In the genomic region with DNA sequence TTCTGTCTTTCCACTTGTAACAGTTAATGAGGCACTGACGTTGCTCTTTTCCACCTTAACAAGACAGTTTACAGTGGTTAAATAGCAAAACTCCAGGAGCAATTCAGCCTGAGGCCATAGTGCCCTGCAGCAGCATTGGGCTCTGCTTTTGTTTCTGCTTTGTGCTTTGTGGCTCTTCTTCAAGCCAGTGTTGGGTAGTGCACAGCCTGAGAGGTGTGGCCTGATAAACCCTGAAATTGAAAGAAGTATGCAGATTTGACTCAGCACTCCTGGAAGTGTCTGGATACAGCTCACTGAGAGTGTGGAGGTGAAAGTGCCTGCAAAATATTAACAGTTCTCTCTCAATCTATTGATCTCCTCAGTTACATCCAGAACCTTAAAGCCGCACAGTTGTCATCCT, we compare ENCODE assay signal across 25 cellular contexts.
DNase-seq lines count a peak whose midpoint lies in the region; ATAC-seq and TF ChIP-seq lines count a peak whose summit lies in the region.
"Had no signal": no experiment of that assay in that cellular context is flagged by ENCODE, and none has a peak within 500 bp of the region (broad histone marks: within the 10 kb centered on the region; RNA-seq: fewer than 3 reads in every experiment).

No MANE protein-coding gene starts in this region.

- H3K9me3 ChIP-seq in right cardiac atrium (ENCODE audit: control insufficient read depth, low read length) (no peaks in the 10 kb centered on the region), sigmoid colon (no peaks in the 10 kb centered on the region)
- H3K9me3 ChIP-seq: BE2C, tibial nerve had no signal

- TF ChIP-seq POLR2A in sigmoid colon (IDR thresholded peaks at IDR 0.05) = no peak

- H3K9me3 Mint-ChIP-seq in immature natural killer cell = peaks cover 0 to 2% (median 0%) of the 10 kb centered on the region in 6 donors
- H3K9me3 Mint-ChIP-seq: endodermal cell; natural killer cell treated with Interleukin-12 subunit alpha and Interleukin-12 subunit beta and Interleukin-15 and Interleukin-18, amount 100 ng/mL, for 72 hours had no signal

- H3K27me3 ChIP-seq in right cardiac atrium (ENCODE audit: control insufficient read depth, insufficient read depth) (no peaks in the 10 kb centered on the region), sigmoid colon (no peaks in the 10 kb centered on the region)
- H3K27me3 ChIP-seq: BE2C, tibial nerve had no signal

- peak overlapping the region in 3 of 6 donors; percentile 37 to 66 (median 58) for H3K27ac Mint-ChIP-seq in immature natural killer cell
- H3K27ac Mint-ChIP-seq: endodermal cell; natural killer cell treated with Interleukin-12 subunit alpha and Interleukin-12 subunit beta and Interleukin-15 and Interleukin-18, amount 100 ng/mL, for 72 hours had no signal

- WGBS in right cardiac atrium = 82% methylated on average over 2 of the region's 2 CpGs
- WGBS in sigmoid colon, 2 donors = 82 to 85% methylated on average over 2 of the region's 2 CpGs

- intact Hi-C loops in right cardiac atrium (cut with DNase I) (no loop called here), sigmoid colon (cut with DNase I) (no loop called here)

- H3K36me3 ChIP-seq in sigmoid colon = peaks cover 0 to 53% (median 19%) of the 10 kb centered on the region in 4 donors

- H3K27ac ChIP-seq in right cardiac atrium (ENCODE audit: low read length) = no peak overlapping the region
- H3K27ac ChIP-seq in sigmoid colon = no peak overlapping the region
- H3K27ac ChIP-seq: tibial nerve had no signal

- peak; percentile 8 for DNase-seq in activated CD4-positive, alpha-beta T cell treated with anti-CD3 and anti-CD28 coated beads for 48 hours
- DNase-seq in activated CD4-positive, alpha-beta T cell treated with anti-CD3 and anti-CD28 coated beads for 4 hours = no peak
- DNase-seq in OCI-M1 (lab: John Stamatoyannopoulos, UW) = peak; percentile 23
- DNase-seq in immature natural killer cell = no peak
- no peak for DNase-seq in NCI-H524 (lab: John Stamatoyannopoulos, UW)
- DNase-seq in right cardiac atrium = no peak
- no peak for DNase-seq in sigmoid colon
- DNase-seq: 8988T; activated CD4-positive, CD25-positive, alpha-beta regulatory T cell treated with anti-CD3 and anti-CD28 coated beads, Interleukin-2, amount 50 U/mL, for 72 hours; activated T-cell treated with anti-CD3 and anti-CD28 coated beads, Interleukin-2, amount 50 U/mL, for 48 hours; amygdala; BE2C; cerebellar nuclear complex; endodermal cell; kidney; mesendoderm; NCI-H2081; NCI-H510A treated with DMSO at 0.1 percent for 48 hours; posterior cingulate gyrus; SIG-M5 had no signal

- ATAC-seq in GM21390 (IDR thresholded peaks at IDR 0.05; ENCODE audit: unreplicated experiment) = peak; percentile 70
- no peak for ATAC-seq in right cardiac atrium
- ATAC-seq: HepG2 had no signal

- H3K27me3 Mint-ChIP-seq in immature natural killer cell (ENCODE audit: low read depth in 3 of 3) = peaks cover 15 to 36% (median 22%) of the 10 kb centered on the region in 3 donors

- H3K4me1 Mint-ChIP-seq in immature natural killer cell = peaks cover 27 to 28% of the 10 kb centered on the region in 2 donors
- H3K4me1 Mint-ChIP-seq: endodermal cell had no signal

- no peak for TF ChIP-seq CTCF in sigmoid colon (IDR thresholded peaks at IDR 0.05)

- no peaks in the 10 kb centered on the region for H3K4me1 ChIP-seq in right cardiac atrium (ENCODE audit: control insufficient read depth, insufficient read depth, low read length)
- H3K4me1 ChIP-seq in sigmoid colon = no peaks in the 10 kb centered on the region
- H3K4me1 ChIP-seq: BE2C had no signal

- no peak for TF ChIP-seq EP300 in sigmoid colon (IDR thresholded peaks at IDR 0.05)

- peak overlapping the region in 4 of 5 donors; percentile 12 to 32 (median 16) for H3K4me3 Mint-ChIP-seq in immature natural killer cell
- H3K4me3 Mint-ChIP-seq: endodermal cell had no signal

- H3K4me3 ChIP-seq in right cardiac atrium (ENCODE audit: low read length) = no peak overlapping the region
- no peak overlapping the region for H3K4me3 ChIP-seq in sigmoid colon
- H3K4me3 ChIP-seq: smooth muscle cell, tibial nerve had no signal

- H3K36me3 Mint-ChIP-seq in immature natural killer cell = peaks cover 12 to 25% (median 22%) of the 10 kb centered on the region in 3 donors
- H3K36me3 Mint-ChIP-seq: natural killer cell treated with Interleukin-12 subunit alpha and Interleukin-12 subunit beta and Interleukin-15 and Interleukin-18, amount 100 ng/mL, for 72 hours had no signal

Comparison
In these comparisons a context has a peak if more than half of its experiments do, and no peak if none do; other contexts are left out.
1. DNase-seq: peak in activated CD4-positive, alpha-beta T cell treated with anti-CD3 and anti-CD28 coated beads for 48 hours (single experiment) and OCI-M1 (single experiment); none in activated CD4-positive, alpha-beta T cell treated with anti-CD3 and anti-CD28 coated beads for 4 hours (0 of 2), immature natural killer cell (0 of 3), NCI-H524 (0 of 2), right cardiac atrium (0 of 3) and sigmoid colon (single experiment).